ENCODE assay signal across 17 cellular contexts in genomic region chr5:168023190-168023589, GRCh38.
A peak's percentile ranks its signal among the peaks of the same experiment; 100 is the strongest.
DNase-seq lines count a peak whose midpoint lies in the region; ATAC-seq, FAIRE-seq and TF ChIP-seq lines count a peak whose summit lies in the region.
"Had no signal": no experiment of that assay in that cellular context is flagged by ENCODE, and none has a peak within 500 bp of the region (broad histone marks: within the 10 kb centered on the region; RNA-seq: fewer than 3 reads in every experiment).

No MANE protein-coding gene starts in this region.

- DNase-seq in AG08395 (ENCODE audit: low spot score) (peak; percentile 71), NCI-H1694 (lab: John Stamatoyannopoulos, UW) (peak; percentile 59), glutamatergic neuron (peak; percentile 18), mucosa of gallbladder (ENCODE audit: low spot score) (peak; percentile 41), natural killer cell (no peak), kidney (no peak)
- DNase-seq in activated naive CD4-positive, alpha-beta T cell treated with anti-CD3 and anti-CD28 coated beads, Interleukin-2, amount 50 U/mL, for 16 hours, result no peak
- no peak for DNase-seq in activated T-cell treated with anti-CD3 and anti-CD28 coated beads, Interleukin-2, amount 50 U/mL, for 4 hours
- DNase-seq: activated CD4-positive, alpha-beta memory T cell treated with anti-CD3 and anti-CD28 coated beads, Interleukin-2, amount 10 ng/mL, durations not matched to agents 7 days and 5 days; activated effector memory CD4-positive, alpha-beta T cell treated with Interleukin-2 at 50 U/mL for 16 hours; AML-193; effector memory CD8-positive, alpha-beta T cell; Kasumi-1; lower lobe of right lung; RPMI8226; stimulated activated CD4-positive, alpha-beta T cell treated with anti-CD3 and anti-CD28 coated beads, Interleukin-1b, Interleukin-23, amount 100 ng/mL, for 48 hours had no signal

- no peak for FAIRE-seq in kidney (lab: Jason Lieb, UNC)

- H3K36me3 Mint-ChIP-seq in glutamatergic neuron (ENCODE audit: unreplicated experiment) (no peaks in the 10 kb centered on the region), natural killer cell (no peaks in the 10 kb centered on the region)
- no peaks in the 10 kb centered on the region for H3K36me3 Mint-ChIP-seq in activated T-cell treated with anti-CD3 and anti-CD28 coated beads, Interleukin-2, amount 50 U/mL, for 4 hours (ENCODE audit: insufficient read depth)

- H3K9me3 ChIP-seq in kidney (ENCODE audit: control insufficient read depth in 1 of 2, low read length in 2 of 2), result no peaks in the 10 kb centered on the region
- H3K9me3 ChIP-seq: gastroesophageal sphincter, lower lobe of right lung had no signal

- no peaks in the 10 kb centered on the region for H3K4me1 ChIP-seq in kidney (ENCODE audit: control insufficient read depth in 1 of 2, insufficient read depth in 1 of 2, low read depth in 1 of 2, low read length in 2 of 2)
- H3K4me1 ChIP-seq: lower lobe of right lung had no signal

- ATAC-seq in natural killer cell, result no peak
- ATAC-seq in activated T-cell treated with anti-CD3 and anti-CD28 coated beads, Interleukin-2, amount 50 U/mL, for 4 hours, result no peak
- ATAC-seq: effector memory CD8-positive, alpha-beta T cell; gastroesophageal sphincter had no signal

- H3K27ac ChIP-seq in kidney (ENCODE audit: low read depth in 2 of 2, low read length in 2 of 2), result no peak overlapping the region
- H3K27ac ChIP-seq: lower lobe of right lung had no signal

- H3K4me1 Mint-ChIP-seq in glutamatergic neuron (ENCODE audit: low read depth, unreplicated experiment) (peaks cover 24% of the 10 kb centered on the region), natural killer cell (no peaks in the 10 kb centered on the region)
- no peaks in the 10 kb centered on the region for H3K4me1 Mint-ChIP-seq in activated T-cell treated with anti-CD3 and anti-CD28 coated beads, Interleukin-2, amount 50 U/mL, for 4 hours (ENCODE audit: low read depth)
- H3K4me1 Mint-ChIP-seq: activated CD4-positive, alpha-beta memory T cell treated with anti-CD3 and anti-CD28 coated beads, Interleukin-2, amount 10 ng/mL, durations not matched to agents 7 days and 5 days had no signal

- H3K9me3 Mint-ChIP-seq in glutamatergic neuron (ENCODE audit: unreplicated experiment) (peaks cover 5% of the 10 kb centered on the region), natural killer cell (no peaks in the 10 kb centered on the region)
- no peaks in the 10 kb centered on the region for H3K9me3 Mint-ChIP-seq in activated T-cell treated with anti-CD3 and anti-CD28 coated beads, Interleukin-2, amount 50 U/mL, for 4 hours
- H3K9me3 Mint-ChIP-seq: activated CD4-positive, alpha-beta memory T cell treated with anti-CD3 and anti-CD28 coated beads, Interleukin-2, amount 10 ng/mL, durations not matched to agents 7 days and 5 days had no signal

- intact Hi-C loops in natural killer cell (cut with micrococcal nuclease), result no loop called here
- intact Hi-C loops in kidney (cut with DNase I), result no loop called here

- no peak overlapping the region for H3K4me3 ChIP-seq in kidney (ENCODE audit: low read length in 2 of 2)
- H3K4me3 ChIP-seq: gastroesophageal sphincter, lower lobe of right lung had no signal

- no peak overlapping the region for H3K27ac Mint-ChIP-seq in glutamatergic neuron (ENCODE audit: unreplicated experiment)
- H3K27ac Mint-ChIP-seq in natural killer cell, result no peak overlapping the region
- H3K27ac Mint-ChIP-seq: activated CD4-positive, alpha-beta memory T cell treated with anti-CD3 and anti-CD28 coated beads, Interleukin-2, amount 10 ng/mL, durations not matched to agents 7 days and 5 days; effector memory CD8-positive, alpha-beta T cell had no signal

- H3K27me3 Mint-ChIP-seq in glutamatergic neuron (ENCODE audit: unreplicated experiment), result peaks cover 2% of the 10 kb centered on the region
- peaks cover 10% of the 10 kb centered on the region in 2 donors for H3K27me3 Mint-ChIP-seq in natural killer cell (ENCODE audit: low read depth in 2 of 2)
- peaks cover 2% of the 10 kb centered on the region for H3K27me3 Mint-ChIP-seq in activated T-cell treated with anti-CD3 and anti-CD28 coated beads, Interleukin-2, amount 50 U/mL, for 4 hours (ENCODE audit: low read depth)
- H3K27me3 Mint-ChIP-seq: effector memory CD8-positive, alpha-beta T cell had no signal

- no peaks in the 10 kb centered on the region for H3K36me3 ChIP-seq in kidney (ENCODE audit: control insufficient read depth in 1 of 2, insufficient read depth in 2 of 2, low read length in 2 of 2)
- H3K36me3 ChIP-seq: gastroesophageal sphincter, lower lobe of right lung had no signal

- no peak overlapping the region for H3K4me3 Mint-ChIP-seq in glutamatergic neuron (ENCODE audit: unreplicated experiment)
- no peak overlapping the region for H3K4me3 Mint-ChIP-seq in natural killer cell
- no peak overlapping the region for H3K4me3 Mint-ChIP-seq in activated T-cell treated with anti-CD3 and anti-CD28 coated beads, Interleukin-2, amount 50 U/mL, for 4 hours
- H3K4me3 Mint-ChIP-seq: activated CD4-positive, alpha-beta memory T cell treated with anti-CD3 and anti-CD28 coated beads, Interleukin-2, amount 10 ng/mL, durations not matched to agents 7 days and 5 days; effector memory CD8-positive, alpha-beta T cell had no signal

- no peak overlapping the region for H3K9ac ChIP-seq in kidney (ENCODE audit: low read length in 2 of 2)

- TF ChIP-seq CTCF in glutamatergic neuron (IDR thresholded peaks at IDR 0.05; ENCODE audit: partially characterized antibody, unreplicated experiment), result no peak
- TF ChIP-seq CTCF in natural killer cell (IDR thresholded peaks at IDR 0.05), result no peak
- TF ChIP-seq CTCF in kidney (IDR thresholded peaks at IDR 0.05; ENCODE audit: borderline replicate concordance, extremely low read depth, insufficient read depth), result no peak

Comparison
In these comparisons a context has a peak if more than half of its experiments do, and no peak if none do; other contexts are left out.
1. DNase-seq: peak in AG08395 (single experiment), NCI-H1694 (single experiment), glutamatergic neuron (single experiment) and mucosa of gallbladder (single experiment); none in natural killer cell (single experiment), kidney (single experiment), activated naive CD4-positive, alpha-beta T cell treated with anti-CD3 and anti-CD28 coated beads, Interleukin-2, amount 50 U/mL, for 16 hours (single experiment) and activated T-cell treated with anti-CD3 and anti-CD28 coated beads, Interleukin-2, amount 50 U/mL, for 4 hours (single experiment).